In the genomic region with DNA sequence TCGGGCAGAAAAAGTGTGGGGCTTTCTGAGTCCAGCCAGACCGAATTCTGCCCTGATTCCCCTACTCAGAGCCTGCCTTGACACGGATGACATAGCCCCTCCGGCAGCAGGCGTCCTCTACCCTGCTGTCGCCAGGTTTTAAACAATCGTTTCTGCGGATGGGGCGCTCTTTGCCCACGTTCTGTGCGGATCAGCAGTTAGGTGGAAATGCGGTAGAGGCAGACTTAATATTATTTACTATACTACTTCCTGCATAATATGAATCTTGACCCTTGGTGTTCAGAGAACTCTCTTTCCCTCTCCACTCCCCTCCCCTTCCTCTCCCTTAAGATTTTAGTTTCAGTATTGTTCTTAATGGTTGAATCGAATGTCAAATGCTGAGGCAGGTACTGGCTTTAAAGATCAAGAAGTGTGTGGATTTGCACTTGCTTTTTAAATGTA, we compare ENCODE assay signal across 9 cellular contexts. TPM values are rescaled to one million over a fixed set of nuclear protein-coding genes. Genes with fewer than 3 reads are reported as not detected.
DNase-seq lines count a peak whose midpoint lies in the region; ATAC-seq and TF ChIP-seq lines count a peak whose summit lies in the region.
"Had no signal": no experiment of that assay in that cellular context is flagged by ENCODE, and none has a peak within 500 bp of the region (broad histone marks: within the 10 kb centered on the region; RNA-seq: fewer than 3 reads in every experiment).

No MANE protein-coding gene starts in this region.

- DNase-seq in right atrium auricular region (ENCODE audit: low spot score) (no peak), cardiac septum (ENCODE audit: low spot score) (no peak), mammary epithelial cell (peak; percentile 48), smooth muscle cell (lab: John Stamatoyannopoulos, UW; ENCODE audit: unreplicated experiment) (no peak), SKM-1 (lab: John Stamatoyannopoulos, UW; ENCODE audit: unreplicated experiment) (no peak), ecto neural progenitor cell (ENCODE audit: low spot score) (no peak), HEK293T (ENCODE audit: extremely low spot score) (no peak)

- H3K79me2 ChIP-seq in mammary epithelial cell (ENCODE audit: insufficient read depth, low read length) = peaks cover 76% of the 10 kb centered on the region
- peaks cover 23% of the 10 kb centered on the region for H3K79me2 ChIP-seq in smooth muscle cell (ENCODE audit: low read depth)

- TF ChIP-seq CTCF in right atrium auricular region (IDR thresholded peaks at IDR 0.05) (no peak), mammary epithelial cell (conservative IDR thresholded peaks at IDR 0.05 in 1 of 2, IDR thresholded peaks at IDR 0.05 in 1 of 2; ENCODE audit: extremely low read depth in 1 of 2, insufficient read depth in 1 of 2, low read depth in 1 of 2, low read length in 2 of 2) (peak in 1 of 2 donors; percentile 8), smooth muscle cell (IDR thresholded peaks at IDR 0.05; ENCODE audit: borderline replicate concordance, insufficient read depth, poor library complexity, severe bottlenecking) (no peak)

- intact Hi-C loops in cardiac septum (cut with DNase I) = no loop called here
- intact Hi-C loops in mammary epithelial cell (cut with micrococcal nuclease) = loop anchor here (2.0 to 10.0 kb wide), 7 partner anchors 218 to 698 kb away; no protein-coding TSS in a partner anchor

- WGBS in mammary epithelial cell (ENCODE audit: low coverage, missing lambda C conversion rate) = 2% methylated on average over 13 of the region's 13 CpGs
- 8% methylated on average over 13 of the region's 13 CpGs for WGBS in smooth muscle cell (ENCODE audit: low lambda C conversion rate)

- no TSS peak for BruUV-seq in mammary epithelial cell (replicated peaks; lab: Mats Ljungman, UMichigan)

- peaks cover 10% of the 10 kb centered on the region for H3F3A ChIP-seq in smooth muscle cell (ENCODE audit: low read depth)

- CTCF ChIA-PET in mammary epithelial cell (lab: Charles Lee; ENCODE audit: low non-redundant PET) = no interaction called here
- CTCF ChIA-PET in HEK293T (lab: Yijun Ruan, JAX) = no interaction called here

- H2AFZ ChIP-seq in mammary epithelial cell (ENCODE audit: low read depth, low read length) (peak overlapping the region; percentile 71), smooth muscle cell (ENCODE audit: low read depth) (peak overlapping the region; percentile 83)

- dilution Hi-C loops in mammary epithelial cell (cut with HindIII; ENCODE audit: low sequenced_read_pairs) = no loop called here

- in situ Hi-C loops in mammary epithelial cell (cut with MboI; ENCODE audit: low sequenced_read_pairs in 2 of 2) = loop anchor here in 1 of 2 donors (10.0 kb wide), 1 partner anchor 538 kb away; no protein-coding TSS in a partner anchor

- H3K36me3 ChIP-seq in right atrium auricular region = no peaks in the 10 kb centered on the region
- no peaks in the 10 kb centered on the region for H3K36me3 ChIP-seq in mammary epithelial cell (ENCODE audit: insufficient read depth, low read length)
- no peaks in the 10 kb centered on the region for H3K36me3 ChIP-seq in smooth muscle cell (ENCODE audit: low read depth)
- H3K36me3 ChIP-seq: BLaER1 treated with 17β-estradiol and CSF1 and Interleukin-3, amounts not matched to agents 10 nM and 100 nM had no signal

- no peaks in the 10 kb centered on the region for H4K20me1 ChIP-seq in mammary epithelial cell (ENCODE audit: insufficient read depth, low read length)
- H4K20me1 ChIP-seq in smooth muscle cell (ENCODE audit: low read depth) = peaks cover 12% of the 10 kb centered on the region

- H3K27me3 ChIP-seq in right atrium auricular region (peaks cover 24 to 38% of the 10 kb centered on the region in 2 donors), mammary epithelial cell (ENCODE audit: insufficient read depth, low read length) (no peaks in the 10 kb centered on the region), smooth muscle cell (ENCODE audit: low read depth) (peaks cover 13% of the 10 kb centered on the region)

- POLR2A ChIA-PET in HEK293T (lab: Yijun Ruan, JAX) = no interaction called here

- H3K4me2 ChIP-seq in mammary epithelial cell (ENCODE audit: insufficient read depth, low read depth, low read length) (peak overlapping the region; percentile 97), smooth muscle cell (peak overlapping the region; percentile 88)
- H3K4me2 ChIP-seq: BLaER1 treated with 17β-estradiol and CSF1 and Interleukin-3, amounts not matched to agents 10 nM and 100 nM had no signal

- peak overlapping the region; percentile 89 for H3K9ac ChIP-seq in mammary epithelial cell (ENCODE audit: insufficient read depth, low read length)
- H3K9ac ChIP-seq in smooth muscle cell (ENCODE audit: low read depth) = peak overlapping the region; percentile 60
- H3K9ac ChIP-seq: BLaER1 treated with 17β-estradiol and CSF1 and Interleukin-3, amounts not matched to agents 10 nM and 100 nM had no signal

- H3K4me3 ChIP-seq in right atrium auricular region (peak overlapping the region in 1 of 2 donors; percentile 56), mammary epithelial cell (replicated peaks in 1 of 3; ENCODE audit: insufficient read depth in 1 of 3, low read depth in 2 of 3, low read length in 3 of 3) (peak overlapping the region; percentile 86 to 90 (median 87)), smooth muscle cell (peak overlapping the region; percentile 64)
- H3K4me3 ChIP-seq: BLaER1 treated with 17β-estradiol and CSF1 and Interleukin-3, amounts not matched to agents 10 nM and 100 nM had no signal

- H3K9me3 ChIP-seq in right atrium auricular region (no peaks in the 10 kb centered on the region), mammary epithelial cell (replicated peaks; ENCODE audit: insufficient read depth, low read length) (no peaks in the 10 kb centered on the region), smooth muscle cell (replicated peaks; ENCODE audit: low read depth) (no peaks in the 10 kb centered on the region)

- peaks cover 0 to 40% of the 10 kb centered on the region in 2 donors for H3K4me1 ChIP-seq in right atrium auricular region
- peaks cover 51% of the 10 kb centered on the region for H3K4me1 ChIP-seq in mammary epithelial cell (ENCODE audit: insufficient read depth, low read length)
- peaks cover 34% of the 10 kb centered on the region for H3K4me1 ChIP-seq in smooth muscle cell (ENCODE audit: low read depth)

- H3K27ac ChIP-seq in right atrium auricular region (peak overlapping the region; percentile 53 to 57), mammary epithelial cell (ENCODE audit: insufficient read depth, low read depth, low read length) (peak overlapping the region; percentile 76), smooth muscle cell (ENCODE audit: low read depth) (peak overlapping the region; percentile 53)
- H3K27ac ChIP-seq: BLaER1 treated with 17β-estradiol and CSF1 and Interleukin-3, amounts not matched to agents 10 nM and 100 nM had no signal

- peak; percentile 36 for ATAC-seq in HG03571 (IDR thresholded peaks at IDR 0.05; ENCODE audit: unreplicated experiment)

TF ChIP-seq in HEK293T, 16 proteins besides CTCF, POLR2A, EP300 and RAD21:
- TF ChIP-seq LEF1 (IDR thresholded peaks at IDR 0.05; ENCODE audit: borderline replicate concordance) (no peak), SUZ12 (IDR thresholded peaks at IDR 0.05) (no peak), FOXM1 (IDR thresholded peaks at IDR 0.05; ENCODE audit: borderline replicate concordance) (no peak), FOXK2 (IDR thresholded peaks at IDR 0.05) (no peak), TARDBP (IDR thresholded peaks at IDR 0.05) (no peak), BHLHE40 (IDR thresholded peaks at IDR 0.05; ENCODE audit: borderline replicate concordance) (no peak), ELF4 (IDR thresholded peaks at IDR 0.05) (no peak), ARNT (IDR thresholded peaks at IDR 0.05) (no peak), CTBP1 (IDR thresholded peaks at IDR 0.05; ENCODE audit: borderline replicate concordance) (no peak), NFRKB (IDR thresholded peaks at IDR 0.05) (no peak), ZNF384 (IDR thresholded peaks at IDR 0.05) (no peak), FOXA1 (IDR thresholded peaks at IDR 0.05) (no peak), SP1 (IDR thresholded peaks at IDR 0.05) (no peak), L3MBTL2 (conservative IDR thresholded peaks at IDR 0.05) (no peak), HDGF (IDR thresholded peaks at IDR 0.05; ENCODE audit: borderline replicate concordance) (no peak)
- TF ChIP-seq, protein P1, sequence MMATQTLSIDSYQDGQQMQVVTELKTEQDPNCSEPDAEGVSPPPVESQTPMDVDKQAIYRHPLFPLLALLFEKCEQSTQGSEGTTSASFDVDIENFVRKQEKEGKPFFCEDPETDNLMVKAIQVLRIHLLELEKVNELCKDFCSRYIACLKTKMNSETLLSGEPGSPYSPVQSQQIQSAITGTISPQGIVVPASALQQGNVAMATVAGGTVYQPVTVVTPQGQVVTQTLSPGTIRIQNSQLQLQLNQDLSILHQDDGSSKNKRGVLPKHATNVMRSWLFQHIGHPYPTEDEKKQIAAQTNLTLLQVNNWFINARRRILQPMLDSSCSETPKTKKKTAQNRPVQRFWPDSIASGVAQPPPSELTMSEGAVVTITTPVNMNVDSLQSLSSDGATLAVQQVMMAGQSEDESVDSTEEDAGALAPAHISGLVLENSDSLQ (IDR thresholded peaks at IDR 0.05) = no peak
TF ChIP-seq in HEK293T: peak in this region for 0.

RNA-seq across cellular contexts. Expression of a gene that starts 2.4 kb away (rescaled TPM):
- total RNA-seq in right atrium auricular region = 1 to 10 TPM in 1 of 2 donors, under 1 TPM in 1; 0.52 to 1.4 TPM
- 1.2 TPM for total RNA-seq in cardiac septum
- total RNA-seq in mammary epithelial cell = 10 to 100 TPM in 1 of 2 donors, 1 to 10 TPM in 1; 7.7 to 20.6 TPM
- polyA plus RNA-seq in mammary epithelial cell = 5.3 TPM
- polyA minus RNA-seq in mammary epithelial cell = 4.7 TPM
- 2.3 and 5.2 TPM in 2 replicates for total RNA-seq in smooth muscle cell
- 6.9 and 22.6 TPM in 2 replicates for polyA plus RNA-seq in smooth muscle cell
